Comparison of ENCODE assay signal across 1 cellular context in genomic region chr17:5763595-5763994, GRCh38.
TF ChIP-seq lines count a peak whose summit lies in the region.

No MANE protein-coding gene starts in this region.

TF ChIP-seq in HepG2, 621 proteins besides CTCF, POLR2A, EP300 and RAD21 (continued from another document):
- TF ChIP-seq HOXD1 (CRISPR knock-in tag; IDR thresholded peaks at IDR 0.05): 0 out of 2 replicates have a peak, but pooled peaks have one; percentile 56
- TF ChIP-seq TFE3 (CRISPR knock-in tag; IDR thresholded peaks at IDR 0.05): 0 out of 2 replicates have a peak, but pooled peaks have one; percentile 35
- TF ChIP-seq MEIS1 (CRISPR knock-in tag; IDR thresholded peaks at IDR 0.05; ENCODE audit: borderline replicate concordance): peak; percentile 27; the same call in 1 of the 2 replicates
- TF ChIP-seq NFYC (CRISPR knock-in tag; IDR thresholded peaks at IDR 0.05): no peak
- TF ChIP-seq HBP1 (CRISPR knock-in tag; IDR thresholded peaks at IDR 0.05; ENCODE audit: low read depth): no peak
- TF ChIP-seq DPF2 (CRISPR knock-in tag; IDR thresholded peaks at IDR 0.05; ENCODE audit: borderline replicate concordance, low read depth): peak; percentile 76
- peak; percentile 99 for TF ChIP-seq TBL1XR1 (IDR thresholded peaks at IDR 0.05; ENCODE audit: borderline replicate concordance, low read length, partially characterized antibody)
- TF ChIP-seq ZNF337 (CRISPR knock-in tag; IDR thresholded peaks at IDR 0.05; ENCODE audit: borderline replicate concordance, low read depth): no peak
- peak; percentile 65; the same call in 1 of the 2 replicates for TF ChIP-seq SAP130 (CRISPR knock-in tag; IDR thresholded peaks at IDR 0.05; ENCODE audit: low read depth)
- TF ChIP-seq RXRB (CRISPR knock-in tag; IDR thresholded peaks at IDR 0.05; ENCODE audit: borderline replicate concordance): peak; percentile 98
- TF ChIP-seq PRPF4 (IDR thresholded peaks at IDR 0.05; ENCODE audit: low read depth, low read length, poor library complexity, severe bottlenecking): no peak
- no peak for TF ChIP-seq CSRNP1 (CRISPR knock-in tag; IDR thresholded peaks at IDR 0.05)
- TF ChIP-seq KLF16 (CRISPR knock-in tag; IDR thresholded peaks at IDR 0.05): 0 out of 4 replicates have a peak, but pooled peaks of 1 of the 2 experiments have one; percentile 43
- no peak for TF ChIP-seq ZNF607 (CRISPR knock-in tag; IDR thresholded peaks at IDR 0.05; ENCODE audit: borderline replicate concordance)
- peak; percentile 98 for TF ChIP-seq NCOR1 (IDR thresholded peaks at IDR 0.05; ENCODE audit: borderline replicate concordance, low read length)
- TF ChIP-seq ATF2 (CRISPR knock-in tag; IDR thresholded peaks at IDR 0.05): peak; percentile 54; the same call in 1 of the 2 replicates
- TF ChIP-seq MTA1 (CRISPR knock-in tag; IDR thresholded peaks at IDR 0.05; ENCODE audit: borderline replicate concordance): peak; percentile 34; the same call in 1 of the 2 replicates
- peak; percentile 78 for TF ChIP-seq HNF1A (IDR thresholded peaks at IDR 0.05; ENCODE audit: low read depth)
- peak; percentile 79; the same call in 1 of the 2 replicates for TF ChIP-seq HNF1A (CRISPR knock-in tag; IDR thresholded peaks at IDR 0.05; ENCODE audit: borderline replicate concordance)
- TF ChIP-seq HOXA3 (CRISPR knock-in tag; IDR thresholded peaks at IDR 0.05): peak; percentile 64
- TF ChIP-seq ARID5B (CRISPR knock-in tag; IDR thresholded peaks at IDR 0.05): peak; percentile 95
- no peak for TF ChIP-seq ZSCAN29 (CRISPR knock-in tag; conservative IDR thresholded peaks at IDR 0.05)
- TF ChIP-seq NFIC (IDR thresholded peaks at IDR 0.05; ENCODE audit: low read length): peak; percentile 64; the same call in 1 of the 2 replicates
- no peak for TF ChIP-seq ZNF572 (CRISPR knock-in tag; IDR thresholded peaks at IDR 0.05)
- 0 out of 2 replicates have a peak, but pooled peaks have one; percentile 22 for TF ChIP-seq ZNF501 (CRISPR knock-in tag; IDR thresholded peaks at IDR 0.05)
- TF ChIP-seq FOXO1 (CRISPR knock-in tag; IDR thresholded peaks at IDR 0.05): peak; percentile 82
- no peak for TF ChIP-seq ZNF546 (CRISPR knock-in tag; conservative IDR thresholded peaks at IDR 0.05)
- peak; percentile 53; the same call in 1 of the 2 replicates for TF ChIP-seq ZKSCAN8 (CRISPR knock-in tag; IDR thresholded peaks at IDR 0.05; ENCODE audit: borderline replicate concordance)
- TF ChIP-seq NAIF1 (CRISPR knock-in tag; IDR thresholded peaks at IDR 0.05; ENCODE audit: borderline replicate concordance): no peak
- peak; percentile 82 for TF ChIP-seq FOXA3 (CRISPR knock-in tag; IDR thresholded peaks at IDR 0.05)
- no peak for TF ChIP-seq ZNF720 (CRISPR knock-in tag; IDR thresholded peaks at IDR 0.05)
- peak; percentile 97 for TF ChIP-seq ESRRA (CRISPR knock-in tag; IDR thresholded peaks at IDR 0.05; ENCODE audit: low read depth)
- TF ChIP-seq NRL (CRISPR knock-in tag; IDR thresholded peaks at IDR 0.05; ENCODE audit: borderline replicate concordance): no peak
- TF ChIP-seq ZNF704 (CRISPR knock-in tag; IDR thresholded peaks at IDR 0.05; ENCODE audit: borderline replicate concordance): no peak
- TF ChIP-seq ZNF33A (CRISPR knock-in tag; IDR thresholded peaks at IDR 0.05; ENCODE audit: borderline replicate concordance): no peak
- TF ChIP-seq NR2F6 (IDR thresholded peaks at IDR 0.05): peak; percentile 100
- TF ChIP-seq NR2F6 (CRISPR knock-in tag; IDR thresholded peaks at IDR 0.05): peak; percentile 100
- TF ChIP-seq ZNF577 (CRISPR knock-in tag; IDR thresholded peaks at IDR 0.05; ENCODE audit: borderline replicate concordance, low read depth): no peak
- TF ChIP-seq ZMYM3 (CRISPR knock-in tag; IDR thresholded peaks at IDR 0.05): peak; percentile 89
- peak; percentile 54; the same call in 1 of the 2 replicates for TF ChIP-seq ZNF441 (CRISPR knock-in tag; IDR thresholded peaks at IDR 0.05; ENCODE audit: borderline replicate concordance)
- TF ChIP-seq STAT5B (CRISPR knock-in tag; IDR thresholded peaks at IDR 0.05): no peak
- TF ChIP-seq FOXJ3 (CRISPR knock-in tag; IDR thresholded peaks at IDR 0.05; ENCODE audit: borderline replicate concordance): peak; percentile 83; the same call in 1 of the 2 replicates
- TF ChIP-seq ZSCAN20 (CRISPR knock-in tag; IDR thresholded peaks at IDR 0.05; ENCODE audit: borderline replicate concordance): no peak
- TF ChIP-seq ZNF564 (CRISPR knock-in tag; IDR thresholded peaks at IDR 0.05): 0 out of 2 replicates have a peak, but pooled peaks have one; percentile 53
- TF ChIP-seq ISL2 (CRISPR knock-in tag; IDR thresholded peaks at IDR 0.05): peak; percentile 69
- TF ChIP-seq PAF1 (CRISPR knock-in tag; IDR thresholded peaks at IDR 0.05): no peak
- peak; percentile 67; the same call in 1 of the 2 replicates for TF ChIP-seq TOPORS (CRISPR knock-in tag; IDR thresholded peaks at IDR 0.05)
- TF ChIP-seq ZBTB14 (CRISPR knock-in tag; IDR thresholded peaks at IDR 0.05): 0 out of 2 replicates have a peak, but pooled peaks have one; percentile 18
- no peak for TF ChIP-seq ELF4 (CRISPR knock-in tag; IDR thresholded peaks at IDR 0.05; ENCODE audit: borderline replicate concordance)
- TF ChIP-seq ZMYM4 (CRISPR knock-in tag; IDR thresholded peaks at IDR 0.05): peak; percentile 70
- TF ChIP-seq ZNF605 (CRISPR knock-in tag; IDR thresholded peaks at IDR 0.05): 0 out of 2 replicates have a peak, but pooled peaks have one; percentile 59
